In genomic region chr12:95218164-95218851, GRCh38 we compare ENCODE assay signal across 8 cellular contexts. TPM values are rescaled to one million over a fixed set of nuclear protein-coding genes. Genes with fewer than 3 reads are reported as not detected.
A peak's percentile ranks its signal among the peaks of the same experiment; 100 is the strongest.
DNase-seq lines count a peak whose midpoint lies in the region; ATAC-seq, FAIRE-seq and TF ChIP-seq lines count a peak whose summit lies in the region.

No MANE protein-coding gene starts in this region.

- peak; percentile 90 for DNase-seq in DMS79 treated with DMSO at 0.1 percent for 48 hours (lab: John Stamatoyannopoulos, UW)
- peak; percentile 57 for DNase-seq in H54 (ENCODE audit: insufficient read length, low spot score)
- DNase-seq in NCI-H187 (lab: John Stamatoyannopoulos, UW): peak; percentile 78 to 88
- DNase-seq in WTC11 (ENCODE audit: low spot score): no peak
- DNase-seq in neural crest cell (ENCODE audit: low read depth, low spot score): no peak
- no peak for DNase-seq in 8988T
- no peak for DNase-seq in H4 (ENCODE audit: low spot score)

- H3K4me3 Mint-ChIP-seq in WTC11 (peak overlapping the region; percentile 97), neural crest cell (peak overlapping the region; percentile 93)

- no peaks in the 10 kb centered on the region for H3K36me3 ChIP-seq in esophagus (ENCODE audit: control insufficient read depth in 2 of 2, insufficient read depth in 2 of 2, low read length in 1 of 2)

- peak overlapping the region; percentile 78 to 93 for H3K4me3 ChIP-seq in esophagus (ENCODE audit: low read depth in 1 of 2, low read length in 2 of 2)

- no peaks in the 10 kb centered on the region for H3K9me3 ChIP-seq in esophagus (ENCODE audit: control insufficient read depth in 2 of 2, insufficient read depth in 1 of 2, low read depth in 1 of 2, low read length in 1 of 2)

- H3K27ac ChIP-seq in esophagus (ENCODE audit: low read depth in 2 of 2, low read length in 1 of 2): peak overlapping the region; percentile 97 to 99

- ATAC-seq in WTC11: no peak

- peak overlapping the region; percentile 100 for H3K27ac Mint-ChIP-seq in WTC11
- H3K27ac Mint-ChIP-seq in neural crest cell (ENCODE audit: unreplicated experiment): peak overlapping the region; percentile 96

- no peaks in the 10 kb centered on the region for H3K4me1 ChIP-seq in esophagus (ENCODE audit: control insufficient read depth in 2 of 2, insufficient read depth in 2 of 2, low read length in 1 of 2)

- H3K36me3 Mint-ChIP-seq in WTC11: peaks cover 13% of the 10 kb centered on the region
- peaks cover 2% of the 10 kb centered on the region for H3K36me3 Mint-ChIP-seq in neural crest cell (ENCODE audit: low read depth)

- peaks cover 48% of the 10 kb centered on the region for H3K4me1 Mint-ChIP-seq in WTC11
- peaks cover 51% of the 10 kb centered on the region for H3K4me1 Mint-ChIP-seq in neural crest cell

- no peak for TF ChIP-seq POLR2A in H54 (IDR thresholded peaks at IDR 0.05; ENCODE audit: low read depth, low read length)

- WGBS in esophagus, 2 donors: 0% methylated on average over 28 to 29 of the region's 29 CpGs

- TF ChIP-seq CTCF in WTC11 (IDR thresholded peaks at IDR 0.05) (no peak), neural crest cell (conservative IDR thresholded peaks at IDR 0.05) (no peak)

- H3K27me3 Mint-ChIP-seq in WTC11 (ENCODE audit: low read depth) (no peaks in the 10 kb centered on the region), neural crest cell (ENCODE audit: low read depth) (no peaks in the 10 kb centered on the region)

- no peaks in the 10 kb centered on the region for H3K27me3 ChIP-seq in esophagus (ENCODE audit: control insufficient read depth in 1 of 2, insufficient read depth in 2 of 2, low read length in 2 of 2)

- peak; percentile 48 for FAIRE-seq in H54 (lab: Jason Lieb, UNC)

- POLR2A ChIA-PET in WTC11 (lab: Charles Lee): interaction anchor here (1.3 to 2.4 kb wide), 3 partner anchors 12 to 256 kb away, joined by 5 to 24 read pairs (median 12); partner anchors contain the start of gene METAP2

- CTCF ChIA-PET in WTC11 (lab: Charles Lee): interaction anchor here (0.8 to 1.5 kb wide), 3 partner anchors 31 to 101 kb away, joined by 3 to 14 read pairs (median 3); no protein-coding TSS in a partner anchor

- peaks cover 4% of the 10 kb centered on the region; the same call in 1 of the 2 replicates for H3K9me3 Mint-ChIP-seq in WTC11
- no peaks in the 10 kb centered on the region for H3K9me3 Mint-ChIP-seq in neural crest cell

TF ChIP-seq in WTC11, 78 proteins besides CTCF, POLR2A, EP300 and RAD21:
- TF ChIP-seq ZNF138 (CRISPR knock-in tag; conservative IDR thresholded peaks at IDR 0.05) (no peak), KAT7 (CRISPR knock-in tag; IDR thresholded peaks at IDR 0.05; ENCODE audit: borderline replicate concordance) (0 out of 2 replicates have a peak, but pooled peaks have one; percentile 10)

RNA-seq across cellular contexts. Expression of gene VEZT, which starts 0.7 kb away (rescaled TPM):
- total RNA-seq in WTC11 (2021) (51.5 to 54.5 TPM (median 53.9 TPM) in 3 replicates), neural crest cell (79.1 and 80.8 TPM in 2 replicates)
- polyA plus RNA-seq in esophagus: 10 to 100 TPM; 22.7 to 23.9 TPM
- total RNA-seq in H4 (2014; rRNA removed; shearing (Covaris generic)): 71.2 and 89.0 TPM in 2 replicates

RNA-seq across cellular contexts. Expression of gene FGD6, which starts 1.0 kb away (rescaled TPM):
- total RNA-seq in WTC11 (2021): 24.2 to 28.2 TPM (median 24.4 TPM) in 3 replicates
- polyA plus RNA-seq in esophagus: 1 to 10 TPM; 2.2 to 2.3 TPM
- 17.3 and 17.4 TPM in 2 replicates for total RNA-seq in neural crest cell
- 6.6 and 8.1 TPM in 2 replicates for total RNA-seq in H4 (2014; rRNA removed; shearing (Covaris generic))

Comparison
In these comparisons a context has a peak if more than half of its experiments do, and no peak if none do; other contexts are left out.
1. DNase-seq: peak in DMS79 treated with DMSO at 0.1 percent for 48 hours (single experiment), H54 (single experiment) and NCI-H187 (2 of 2); none in WTC11 (single experiment), neural crest cell (single experiment), 8988T (single experiment) and H4 (single experiment).